10 cellular contexts compared by ENCODE assay signal in the genomic region with DNA sequence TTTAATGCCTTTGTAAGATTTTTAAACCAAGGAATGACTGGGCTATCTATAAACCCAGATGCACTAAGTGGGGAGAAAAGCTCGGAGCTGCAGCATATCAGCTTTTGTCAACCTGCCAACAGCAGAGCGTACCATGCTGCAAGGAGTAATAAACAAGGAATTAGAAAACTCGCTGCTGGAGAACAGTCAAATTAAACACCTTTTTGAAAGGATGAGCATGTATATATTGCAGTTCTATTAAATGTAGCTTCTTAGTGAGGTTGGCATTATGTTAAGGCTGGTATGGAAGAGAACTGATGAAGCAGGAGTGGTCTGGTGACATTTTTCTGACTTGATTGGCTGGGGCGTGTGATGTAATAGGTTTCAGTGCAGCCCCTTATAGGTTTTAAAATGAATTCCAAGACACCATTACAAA.
DNase-seq lines count a peak whose midpoint lies in the region; ATAC-seq and TF ChIP-seq lines count a peak whose summit lies in the region.
"Had no signal": no experiment of that assay in that cellular context is flagged by ENCODE, and none has a peak within 500 bp of the region (broad histone marks: within the 10 kb centered on the region; RNA-seq: fewer than 3 reads in every experiment).

No MANE protein-coding gene starts in this region.

- peaks cover 7 to 26% of the 10 kb centered on the region in 2 donors for H3K36me3 Mint-ChIP-seq in activated T-cell treated with anti-CD3 and anti-CD28 coated beads, Interleukin-2, amount 50 U/mL, for 72 hours (ENCODE audit: insufficient read depth in 2 of 2)

- H3K27ac ChIP-seq in GM23248 (no peak overlapping the region), body of pancreas (peak overlapping the region in 2 of 4 donors; percentile 91 to 92), skin epidermis (peak overlapping the region in 9 of 21 experiments; percentile 3 to 95 (median 27))

- H3K4me3 Mint-ChIP-seq in activated T-cell treated with anti-CD3 and anti-CD28 coated beads, Interleukin-2, amount 50 U/mL, for 72 hours = peak overlapping the region in 1 of 2 donors; percentile 90

- peaks cover 61% of the 10 kb centered on the region for H3K4me1 ChIP-seq in GM23248 (ENCODE audit: insufficient read depth)
- peaks cover 64% of the 10 kb centered on the region for H3K4me1 ChIP-seq in body of pancreas

- no peaks in the 10 kb centered on the region for H3K27me3 ChIP-seq in GM23248 (replicated peaks; ENCODE audit: insufficient read depth)
- H3K27me3 ChIP-seq in body of pancreas = no peaks in the 10 kb centered on the region

- H3K27ac Mint-ChIP-seq in activated T-cell treated with anti-CD3 and anti-CD28 coated beads, Interleukin-2, amount 50 U/mL, for 72 hours = no peak overlapping the region

- ATAC-seq in body of pancreas = no peak
- ATAC-seq in HG02885 (IDR thresholded peaks at IDR 0.05; ENCODE audit: poor library complexity, unreplicated experiment) = no peak
- ATAC-seq in activated T-cell treated with anti-CD3 and anti-CD28 coated beads, Interleukin-2, amount 50 U/mL, for 72 hours (replicated peaks in 1 of 2) = no peak
- ATAC-seq in GM18520 (IDR thresholded peaks at IDR 0.05; ENCODE audit: unreplicated experiment) = no peak

- no peaks in the 10 kb centered on the region for H3K9me3 ChIP-seq in GM23248 (ENCODE audit: low read depth)
- no peaks in the 10 kb centered on the region for H3K9me3 ChIP-seq in body of pancreas

- no peaks in the 10 kb centered on the region for H4K20me1 ChIP-seq in GM23248 (ENCODE audit: insufficient read depth)

- 39 to 42% methylated on average over 4 of the region's 4 CpGs for WGBS in GM23248 (ENCODE audit: low coverage in 1 of 2, low lambda C conversion rate in 2 of 2, missing lambda C conversion rate in 2 of 2), 2 experiments
- WGBS in body of pancreas, 2 donors = 14 to 22% methylated on average over 4 of the region's 4 CpGs

- peaks cover 31% of the 10 kb centered on the region; the same call in 1 of the 2 replicates for H3F3A ChIP-seq in GM23248 (ENCODE audit: insufficient read depth)

- TF ChIP-seq CTCF in body of pancreas (IDR thresholded peaks at IDR 0.05) = no peak

- H3K9me3 Mint-ChIP-seq in activated T-cell treated with anti-CD3 and anti-CD28 coated beads, Interleukin-2, amount 50 U/mL, for 72 hours = no peaks in the 10 kb centered on the region

- peaks cover 26% of the 10 kb centered on the region for H3K79me2 ChIP-seq in GM23248 (ENCODE audit: insufficient read depth)

- no peak overlapping the region for H2AFZ ChIP-seq in GM23248

- DNase-seq in GM23248 (peak; percentile 70), body of pancreas (peak; percentile 34 to 67 (median 48)), iris pigment epithelial cell (ENCODE audit: low read depth) (peak; percentile 80), NCI-H524 treated with DMSO at 0.1 percent for 48 hours (lab: John Stamatoyannopoulos, UW) (no peak)
- no peak for DNase-seq in activated T-cell treated with anti-CD3 and anti-CD28 coated beads, Interleukin-2, amount 50 U/mL, for 72 hours
- DNase-seq: effector CD8-positive, alpha-beta T cell; T-helper 2 cell had no signal

- no peaks in the 10 kb centered on the region for H3K9me2 ChIP-seq in GM23248 (ENCODE audit: insufficient read depth)

- intact Hi-C loops in body of pancreas (cut with DNase I) = loop anchor here (10.0 kb wide), 1 partner anchor 675 kb away; no protein-coding TSS in a partner anchor

- H3K36me3 ChIP-seq in GM23248 (ENCODE audit: low read depth) (peaks cover 24% of the 10 kb centered on the region), body of pancreas (replicated peaks in 1 of 2; ENCODE audit: insufficient read depth in 1 of 2, low read depth in 2 of 2) (peaks cover 0 to 10% of the 10 kb centered on the region in 2 donors)

- in situ Hi-C loops in GM23248 (cut with MboI) = no loop called here

- H3K4me3 ChIP-seq in GM23248 = peak overlapping the region; percentile 77
- H3K4me3 ChIP-seq in body of pancreas = no peak overlapping the region
- peak overlapping the region in 5 of 7 experiments; percentile 3 to 57 (median 15) for H3K4me3 ChIP-seq in skin epidermis

- H3K4me1 Mint-ChIP-seq in activated T-cell treated with anti-CD3 and anti-CD28 coated beads, Interleukin-2, amount 50 U/mL, for 72 hours (ENCODE audit: low read depth) = peaks cover 66% of the 10 kb centered on the region

- H3K4me2 ChIP-seq in GM23248 (ENCODE audit: unreplicated experiment) = peak overlapping the region; percentile 97

- no peak for TF ChIP-seq POLR2A in body of pancreas (IDR thresholded peaks at IDR 0.05)

- H3K27me3 Mint-ChIP-seq in activated T-cell treated with anti-CD3 and anti-CD28 coated beads, Interleukin-2, amount 50 U/mL, for 72 hours (ENCODE audit: low read depth) = no peaks in the 10 kb centered on the region

- H3K9ac ChIP-seq in GM23248 = peak overlapping the region; percentile 25

Comparison
In these comparisons a context has a peak if more than half of its experiments do, and no peak if none do; other contexts are left out.
1. DNase-seq: peak in GM23248 (single experiment), body of pancreas (4 of 4) and iris pigment epithelial cell (single experiment); none in NCI-H524 treated with DMSO at 0.1 percent for 48 hours (single experiment) and activated T-cell treated with anti-CD3 and anti-CD28 coated beads, Interleukin-2, amount 50 U/mL, for 72 hours (0 of 2).
2. H3K4me3 ChIP-seq: peak in GM23248 (single experiment) and skin epidermis (5 of 7); none in body of pancreas (0 of 2).